In the genomic region with DNA sequence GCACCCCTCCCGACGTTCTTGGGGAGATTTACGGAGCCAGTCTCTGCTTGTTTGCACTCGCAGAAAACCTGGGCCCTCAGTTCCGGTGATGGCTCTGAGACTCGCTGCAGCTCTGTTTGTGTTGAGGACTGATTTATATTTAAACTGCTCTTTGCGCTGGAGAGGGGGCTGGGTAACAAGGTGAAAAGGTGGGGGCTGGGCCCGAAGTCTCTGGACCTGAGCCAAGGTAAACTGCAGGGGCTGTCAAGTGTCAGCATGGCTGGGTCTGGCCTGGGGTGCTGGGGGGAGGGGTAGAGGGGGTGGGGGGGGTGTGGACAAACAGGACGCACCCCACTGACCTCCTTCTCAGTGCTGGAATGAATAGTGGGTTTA, we compare ENCODE assay signal across 9 cellular contexts. TPM values are rescaled to one million over a fixed set of nuclear protein-coding genes. Genes with fewer than 3 reads are reported as not detected.
DNase-seq lines count a peak whose midpoint lies in the region; ATAC-seq and TF ChIP-seq lines count a peak whose summit lies in the region.
"Had no signal": no experiment of that assay in that cellular context is flagged by ENCODE, and none has a peak within 500 bp of the region (broad histone marks: within the 10 kb centered on the region; RNA-seq: fewer than 3 reads in every experiment).

No MANE protein-coding gene starts in this region.

- H3K27me3 ChIP-seq in cardiac muscle cell (peaks cover 18% of the 10 kb centered on the region), uterus (no peaks in the 10 kb centered on the region), transverse colon (peaks cover 47% of the 10 kb centered on the region)

- H3K36me3 ChIP-seq in cardiac muscle cell: no peaks in the 10 kb centered on the region
- no peaks in the 10 kb centered on the region for H3K36me3 ChIP-seq in uterus
- H3K36me3 ChIP-seq in transverse colon: no peaks in the 10 kb centered on the region

- DNase-seq in cardiac muscle cell (ENCODE audit: low read depth in 1 of 2, low spot score in 1 of 2): peak in 1 of 2 donors; percentile 55
- no peak for DNase-seq in cardiac septum (ENCODE audit: low spot score)
- DNase-seq in astrocyte of the cerebellum (ENCODE audit: low read depth): no peak
- no peak for DNase-seq in memory B cell (ENCODE audit: low spot score in 2 of 2)
- no peak for DNase-seq in uterus
- DNase-seq in stimulated activated CD4-positive, alpha-beta T cell treated with anti-CD3 and anti-CD28 coated beads, Interleukin-4, amount 100 ng/mL, for 24 hours: no peak
- no peak for DNase-seq in GM10266 (ENCODE audit: extremely low spot score)
- DNase-seq in transverse colon: no peak

- H3K36me3 Mint-ChIP-seq in memory B cell: no peaks in the 10 kb centered on the region

- H3K27ac Mint-ChIP-seq in memory B cell: no peak overlapping the region
- H3K27ac Mint-ChIP-seq: T-helper 1 cell treated with Interleukin-12 subunit alpha and Interleukin-12 subunit beta and Interleukin-4 antibody, amounts not matched to agents 30 μg/mL and 1 μg/mL, for 36 hours had no signal

- H3K4me3 Mint-ChIP-seq in memory B cell: peak overlapping the region; percentile 54
- H3K4me3 Mint-ChIP-seq: T-helper 1 cell treated with Interleukin-12 subunit alpha and Interleukin-12 subunit beta and Interleukin-4 antibody, amounts not matched to agents 30 μg/mL and 1 μg/mL, for 36 hours had no signal

- no peaks in the 10 kb centered on the region for H3K9me3 Mint-ChIP-seq in memory B cell
- H3K9me3 Mint-ChIP-seq: T-helper 1 cell treated with Interleukin-12 subunit alpha and Interleukin-12 subunit beta and Interleukin-4 antibody, amounts not matched to agents 30 μg/mL and 1 μg/mL, for 36 hours had no signal

- no peak for ATAC-seq in memory B cell (ENCODE audit: low read depth)

- peaks cover 2% of the 10 kb centered on the region for H3K4me1 Mint-ChIP-seq in memory B cell

- H3K4me1 ChIP-seq in cardiac muscle cell (ENCODE audit: low read depth): peaks cover 5% of the 10 kb centered on the region
- H3K4me1 ChIP-seq in uterus: no peaks in the 10 kb centered on the region
- H3K4me1 ChIP-seq in transverse colon: peaks cover 0 to 18% (median 8%) of the 10 kb centered on the region in 4 donors

- no peak for TF ChIP-seq EP300 in transverse colon (IDR thresholded peaks at IDR 0.05; ENCODE audit: low read depth)

- in situ Hi-C loops in astrocyte of the cerebellum (cut with HindIII; ENCODE audit: low sequenced_read_pairs) (loop anchor here (5.0 kb wide), 1 partner anchor 77 kb away; no protein-coding TSS in a partner anchor), transverse colon (cut with MboI; ENCODE audit: low pct_ligation_motif_present in 1 of 4, low pct_unique_long_range_greater_than_20kb in 1 of 4, low sequenced_read_pairs in 3 of 4) (no loop called here)

- TF ChIP-seq CTCF in cardiac muscle cell (IDR thresholded peaks at IDR 0.05; ENCODE audit: low read depth, low read length) (no peak), astrocyte of the cerebellum (IDR thresholded peaks at IDR 0.05; ENCODE audit: low read depth, low read length, missing control alignments) (no peak), uterus (IDR thresholded peaks at IDR 0.05) (no peak), GM10266 (IDR thresholded peaks at IDR 0.05; ENCODE audit: control insufficient read depth, insufficient read depth, low read depth, missing control alignments) (no peak), transverse colon (IDR thresholded peaks at IDR 0.05) (no peak)

- TF ChIP-seq POLR2A in uterus (IDR thresholded peaks at IDR 0.05): no peak
- no peak for TF ChIP-seq POLR2A in transverse colon (IDR thresholded peaks at IDR 0.05)

- H3K9me3 ChIP-seq in cardiac muscle cell (ENCODE audit: low read depth): no peaks in the 10 kb centered on the region
- H3K9me3 ChIP-seq in uterus: no peaks in the 10 kb centered on the region
- H3K9me3 ChIP-seq in transverse colon: no peaks in the 10 kb centered on the region

- H3K4me3 ChIP-seq in cardiac muscle cell (peak overlapping the region; percentile 64), astrocyte of the cerebellum (ENCODE audit: low read depth, low read length) (peak overlapping the region; percentile 65), uterus (peak overlapping the region; percentile 32 to 56), transverse colon (peak overlapping the region in 2 of 4 donors; percentile 54 to 64)

- intact Hi-C loops in cardiac septum (cut with DNase I) (loop anchor here (5.0 kb wide), 1 partner anchor 83 kb away; no protein-coding TSS in a partner anchor), uterus (cut with DNase I; ENCODE audit: low total_unique reads) (no loop called here), transverse colon (cut with DNase I; ENCODE audit: low total_unique reads) (no loop called here)

- H3K27ac ChIP-seq in cardiac muscle cell (peak overlapping the region; percentile 5), uterus (peak overlapping the region; percentile 64 to 74), transverse colon (peak overlapping the region in 2 of 4 donors; percentile 41 to 53)

- WGBS in transverse colon (ENCODE audit: low coverage in 1 of 2), 2 donors: 8% methylated on average over 9 of the region's 9 CpGs; no CpG with 5 or more reads in 1 of the 2 donors

- peaks cover 25% of the 10 kb centered on the region for H3K27me3 Mint-ChIP-seq in memory B cell

RNA-seq across cellular contexts. Expression of a gene that starts 0.6 kb away (rescaled TPM):
- total RNA-seq in cardiac muscle cell: 0.49 and 5.1 TPM in 2 replicates
- 6.1 and 9.0 TPM in 2 replicates for polyA plus RNA-seq in cardiac muscle cell
- total RNA-seq in cardiac septum: 59.2 TPM
- total RNA-seq in uterus: 100 to 1,000 TPM in 2 of 4 donors, 10 to 100 TPM in 1, 1 to 10 TPM in 1; 3.0 to 168 (median 79.6) TPM
- 10 to 100 TPM in 3 of 4 donors, 1 to 10 TPM in 1; 8.4 to 68.5 (median 22.7) TPM for total RNA-seq in transverse colon
